ENCODE assay signal across 11 cellular contexts in the genomic region with DNA sequence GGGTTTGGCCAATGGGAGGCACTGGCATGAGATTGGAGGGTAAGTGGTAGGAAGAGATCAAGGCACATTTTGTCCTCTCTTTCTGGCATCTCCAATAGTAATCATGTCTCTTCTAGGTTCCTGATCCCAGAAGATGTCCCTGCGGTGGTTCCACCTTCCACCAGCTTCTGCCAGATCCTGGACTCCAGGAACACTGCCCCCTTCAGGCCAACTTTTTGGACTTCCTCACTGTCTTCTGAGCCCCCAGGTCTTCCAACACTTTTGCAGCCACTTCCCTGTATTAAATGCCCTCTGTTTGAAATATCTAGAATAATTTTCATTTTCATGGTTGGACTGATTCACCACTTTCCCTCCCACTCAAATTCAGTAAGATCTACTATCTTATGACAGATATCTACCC.
DNase-seq lines count a peak whose midpoint lies in the region; ATAC-seq, FAIRE-seq and TF ChIP-seq lines count a peak whose summit lies in the region.
"Had no signal": no experiment of that assay in that cellular context is flagged by ENCODE, and none has a peak within 500 bp of the region (broad histone marks: within the 10 kb centered on the region; RNA-seq: fewer than 3 reads in every experiment).

No MANE protein-coding gene starts in this region.

- dilution Hi-C loops in mammary epithelial cell (cut with HindIII; ENCODE audit: low sequenced_read_pairs), result no loop called here

- H3K79me2 ChIP-seq in KMS-11 (ENCODE audit: insufficient read depth, low read depth), result no peaks in the 10 kb centered on the region
- H3K79me2 ChIP-seq in K562 (ENCODE audit: control insufficient read depth, insufficient read depth, low read length), result no peaks in the 10 kb centered on the region
- H3K79me2 ChIP-seq in mammary epithelial cell (ENCODE audit: insufficient read depth, low read length), result no peaks in the 10 kb centered on the region
- H3K79me2 ChIP-seq: parathyroid adenoma had no signal

- H4K20me1 ChIP-seq in KMS-11 (ENCODE audit: insufficient read depth) (no peaks in the 10 kb centered on the region), K562 (replicated peaks; ENCODE audit: control insufficient read depth, insufficient read depth, low read length) (no peaks in the 10 kb centered on the region), mammary epithelial cell (ENCODE audit: insufficient read depth, low read length) (no peaks in the 10 kb centered on the region)

- H3K4me3 ChIP-seq in KMS-11 (IDR thresholded peaks at IDR 0.05; ENCODE audit: insufficient read depth, low read depth, low read length), result no peak overlapping the region
- no peak overlapping the region for H3K4me3 ChIP-seq in K562
- no peak overlapping the region for H3K4me3 ChIP-seq in mammary epithelial cell (replicated peaks in 1 of 3; ENCODE audit: insufficient read depth in 1 of 3, low read depth in 2 of 3, low read length in 3 of 3)

- no peak overlapping the region for H3K4me2 ChIP-seq in KMS-11
- no peak overlapping the region for H3K4me2 ChIP-seq in K562 (ENCODE audit: insufficient read depth, low read length)
- H3K4me2 ChIP-seq in mammary epithelial cell (ENCODE audit: insufficient read depth, low read depth, low read length), result no peak overlapping the region

- POLR2A ChIA-PET in K562 (lab: Yijun Ruan, JAX), result interaction anchor here (0.6 kb wide), 1 partner anchor 237 kb away, joined by 5 read pairs; no protein-coding TSS in a partner anchor
- POLR2A ChIA-PET in GM10248 (lab: Yijun Ruan, JAX), result no interaction called here

- no peak for TF ChIP-seq POLR2A in K562 (conservative IDR thresholded peaks at IDR 0.05)

- peak; percentile 75 for ATAC-seq in K562

- H3K4me1 ChIP-seq in KMS-11 (ENCODE audit: low read depth, poor library complexity, severe bottlenecking) (no peaks in the 10 kb centered on the region), K562 (replicated peaks in 1 of 2; ENCODE audit: control insufficient read depth in 2 of 2, insufficient read depth in 2 of 2, low read length in 2 of 2) (peaks cover 4 to 15% of the 10 kb centered on the region in 2 experiments; a peak in 4 of 5 replicates), mammary epithelial cell (ENCODE audit: insufficient read depth, low read length) (no peaks in the 10 kb centered on the region)

- H3K36me3 ChIP-seq in KMS-11 (ENCODE audit: insufficient read depth) (no peaks in the 10 kb centered on the region), K562 (ENCODE audit: control insufficient read depth, insufficient read depth, low read length) (no peaks in the 10 kb centered on the region), mammary epithelial cell (ENCODE audit: insufficient read depth, low read length) (no peaks in the 10 kb centered on the region)

- H3K36me3 Mint-ChIP-seq in progenitor cell of endocrine pancreas (ENCODE audit: insufficient read depth), result no peaks in the 10 kb centered on the region

- DNase-seq in activated CD4-positive, alpha-beta T cell treated with anti-CD3 and anti-CD28 coated beads for 48 hours, result peak; percentile 13
- no peak for DNase-seq in activated CD4-positive, alpha-beta T cell treated with anti-CD3 and anti-CD28 coated beads, Interleukin-2, amount 50 U/mL, for 4 hours
- DNase-seq in K562 (ENCODE audit: extremely low read depth in 1 of 4, low spot score in 3 of 4), result peak; percentile 37 to 76 (median 56)
- no peak for DNase-seq in progenitor cell of endocrine pancreas (ENCODE audit: low spot score, unreplicated experiment)
- no peak for DNase-seq in substantia nigra (lab: John Stamatoyannopoulos, UW)
- DNase-seq in GM10248 (ENCODE audit: extremely low spot score), result no peak
- DNase-seq in mammary epithelial cell, result no peak
- DNase-seq: activated CD4-positive, CD25-positive, alpha-beta regulatory T cell; foreskin fibroblast had no signal

- H3K27me3 Mint-ChIP-seq in progenitor cell of endocrine pancreas, result peaks cover 2% of the 10 kb centered on the region

- no peaks in the 10 kb centered on the region for H3K9me3 ChIP-seq in K562 (replicated peaks; ENCODE audit: control insufficient read depth, insufficient read depth, low read depth, low read length)
- H3K9me3 ChIP-seq in mammary epithelial cell (replicated peaks; ENCODE audit: insufficient read depth, low read length), result no peaks in the 10 kb centered on the region

- 0 out of 2 replicates have a peak, but pooled peaks have one; percentile 24 for TF ChIP-seq CTCF in KMS-11 (conservative IDR thresholded peaks at IDR 0.05; ENCODE audit: low read depth, low read length)
- peak; percentile 49 to 66 (median 50) for TF ChIP-seq CTCF in K562 (IDR thresholded peaks at IDR 0.05 in 2 of 3, conservative IDR thresholded peaks at IDR 0.05 in 1 of 3; ENCODE audit: insufficient read depth in 2 of 3, low read depth in 1 of 3, low read length in 3 of 3)
- TF ChIP-seq CTCF in progenitor cell of endocrine pancreas (IDR thresholded peaks at IDR 0.05; ENCODE audit: unreplicated experiment), result peak; percentile 16
- TF ChIP-seq CTCF in GM10248 (IDR thresholded peaks at IDR 0.05; ENCODE audit: control extremely low read depth, extremely low read depth, low read depth, missing control alignments), result no peak
- TF ChIP-seq CTCF in mammary epithelial cell (conservative IDR thresholded peaks at IDR 0.05 in 1 of 2, IDR thresholded peaks at IDR 0.05 in 1 of 2; ENCODE audit: extremely low read depth in 1 of 2, insufficient read depth in 1 of 2, low read depth in 1 of 2, low read length in 2 of 2), result no peak

- CTCF ChIA-PET in K562 (lab: Yijun Ruan, JAX; ENCODE audit: low intra/inter-chr PET ratio) (no interaction called here), GM10248 (lab: Yijun Ruan, JAX) (no interaction called here), mammary epithelial cell (lab: Charles Lee; ENCODE audit: low non-redundant PET) (no interaction called here)

- BruUV-seq in K562 (replicated peaks; lab: Mats Ljungman, UMichigan), result no TSS peak
- BruUV-seq in mammary epithelial cell (replicated peaks; lab: Mats Ljungman, UMichigan), result no TSS peak

- no peaks in the 10 kb centered on the region for H3K9me1 ChIP-seq in K562 (ENCODE audit: control insufficient read depth, insufficient read depth, low read length)

- peak in 1 of 2 experiments; percentile 41; a peak in 2 of 4 replicates for TF ChIP-seq RAD21 in K562 (CRISPR knock-in tag; conservative IDR thresholded peaks at IDR 0.05 in 1 of 2, IDR thresholded peaks at IDR 0.05 in 1 of 2)

- intact Hi-C loops in K562 (cut with micrococcal nuclease), result no loop called here
- intact Hi-C loops in mammary epithelial cell (cut with micrococcal nuclease), result no loop called here

- H3K27ac ChIP-seq in KMS-11 (no peak overlapping the region), K562 (ENCODE audit: extremely low read depth, low read depth, low read length) (no peak overlapping the region), substantia nigra (ENCODE audit: low read depth, low read length, poor library complexity, severe bottlenecking) (no peak overlapping the region), mammary epithelial cell (ENCODE audit: insufficient read depth, low read depth, low read length) (no peak overlapping the region)
- H3K27ac ChIP-seq: parathyroid adenoma had no signal

- H3K27ac Mint-ChIP-seq in progenitor cell of endocrine pancreas, result no peak overlapping the region

- peaks cover 6% of the 10 kb centered on the region for H3K9me3 Mint-ChIP-seq in progenitor cell of endocrine pancreas (ENCODE audit: low read depth)

- no peak overlapping the region for H2AFZ ChIP-seq in KMS-11 (ENCODE audit: low read depth)
- no peak overlapping the region for H2AFZ ChIP-seq in K562 (ENCODE audit: low read depth, low read length)
- H2AFZ ChIP-seq in mammary epithelial cell (ENCODE audit: low read depth, low read length), result no peak overlapping the region
- H2AFZ ChIP-seq: parathyroid adenoma had no signal

- TF ChIP-seq EP300 in K562 (IDR thresholded peaks at IDR 0.05; ENCODE audit: low read length), result no peak

- no peak overlapping the region for H3K9ac ChIP-seq in KMS-11
- H3K9ac ChIP-seq in K562 (ENCODE audit: insufficient read depth in 1 of 2, low read depth in 2 of 2, low read length in 2 of 2), result no peak overlapping the region
- H3K9ac ChIP-seq in mammary epithelial cell (ENCODE audit: insufficient read depth, low read length), result no peak overlapping the region
- H3K9ac ChIP-seq: parathyroid adenoma had no signal

- H3K27me3 ChIP-seq in KMS-11 (ENCODE audit: insufficient read depth, low read depth), result no peaks in the 10 kb centered on the region
- H3K27me3 ChIP-seq in K562 (ENCODE audit: control insufficient read depth in 2 of 2, insufficient read depth in 2 of 2, low read length in 2 of 2), result no peaks in the 10 kb centered on the region
- H3K27me3 ChIP-seq in mammary epithelial cell (ENCODE audit: insufficient read depth, low read length), result peaks cover 2% of the 10 kb centered on the region

- in situ Hi-C loops in K562 (cut with MboI) (no loop called here), mammary epithelial cell (cut with MboI; ENCODE audit: low sequenced_read_pairs in 2 of 2) (no loop called here)

- H3K4me1 Mint-ChIP-seq in progenitor cell of endocrine pancreas (ENCODE audit: low read depth), result peaks cover 4% of the 10 kb centered on the region

- H3K4me3 Mint-ChIP-seq in progenitor cell of endocrine pancreas (ENCODE audit: low read depth), result no peak overlapping the region

- 0% methylated on average over 1 of the region's 1 CpG for WGBS in K562 (ENCODE audit: insufficient coverage, low coverage, missing lambda C conversion rate)
- 89% methylated on average over 1 of the region's 1 CpG for WGBS in mammary epithelial cell (ENCODE audit: low coverage, missing lambda C conversion rate)

- FAIRE-seq in K562 (lab: Jason Lieb, UNC), result no peak

TF ChIP-seq in K562, 482 proteins besides CTCF, POLR2A, EP300 and RAD21:
- peak; percentile 27 for TF ChIP-seq CTCFL (IDR thresholded peaks at IDR 0.05; ENCODE audit: borderline replicate concordance, insufficient read depth, low read depth, low read length, poor library complexity, severe bottlenecking)
- TF ChIP-seq SPI1 (IDR thresholded peaks at IDR 0.05; ENCODE audit: borderline replicate concordance, low read depth, low read length), result peak; percentile 85
- no peak for TF ChIP-seq ZNF644 (tag; IDR thresholded peaks at IDR 0.05; ENCODE audit: low read depth)

Comparison
In these comparisons a context has a peak if more than half of its experiments do, and no peak if none do; other contexts are left out.
1. DNase-seq: peak in activated CD4-positive, alpha-beta T cell treated with anti-CD3 and anti-CD28 coated beads for 48 hours (single experiment) and K562 (4 of 4); none in activated CD4-positive, alpha-beta T cell treated with anti-CD3 and anti-CD28 coated beads, Interleukin-2, amount 50 U/mL, for 4 hours (0 of 2), progenitor cell of endocrine pancreas (single experiment), substantia nigra (0 of 49), GM10248 (single experiment) and mammary epithelial cell (single experiment).
2. CTCF ChIP-seq: peak in KMS-11 (single experiment), K562 (3 of 3) and progenitor cell of endocrine pancreas (single experiment); none in GM10248 (single experiment) and mammary epithelial cell (0 of 2).